ENCODE assay signal across 8 cellular contexts in the genomic region with DNA sequence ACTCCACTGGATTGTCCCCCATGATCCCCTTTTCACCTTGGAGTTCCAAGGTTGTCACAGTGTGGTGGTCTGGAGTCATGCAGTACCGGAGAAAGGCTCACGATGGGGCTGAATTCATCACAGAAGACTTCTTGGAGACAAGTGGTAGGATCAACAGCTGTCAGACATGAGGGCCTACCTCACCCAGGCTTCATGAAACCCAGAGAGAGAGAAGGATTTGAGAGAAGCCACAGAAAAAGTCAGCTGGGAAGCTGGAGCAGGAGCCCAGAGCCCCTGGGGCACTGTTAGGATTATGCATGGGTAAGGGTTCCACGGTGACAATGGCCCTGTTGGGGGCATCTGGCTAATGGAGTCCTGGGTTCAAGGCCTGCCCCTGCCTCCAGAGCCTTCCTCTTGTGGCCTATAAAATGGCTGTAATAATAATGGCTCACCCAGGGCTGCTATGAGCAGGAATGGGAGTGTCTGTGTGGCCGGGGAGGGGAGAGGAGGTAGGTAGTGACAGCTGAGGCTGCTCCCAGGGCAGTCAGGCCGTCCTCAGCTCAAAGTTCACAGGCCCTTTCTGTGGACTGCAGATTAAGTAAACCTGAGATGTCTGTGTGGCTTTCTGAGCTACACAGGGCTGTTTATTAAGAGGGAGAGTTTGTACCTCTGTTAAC. TPM values are rescaled to one million over a fixed set of nuclear protein-coding genes. Genes with fewer than 3 reads are reported as not detected.
DNase-seq lines count a peak whose midpoint lies in the region; ATAC-seq and TF ChIP-seq lines count a peak whose summit lies in the region.

No MANE protein-coding gene starts in this region.

- H2AFZ ChIP-seq in mammary epithelial cell (ENCODE audit: low read depth, low read length): peak overlapping the region; percentile 94

- H3K79me2 ChIP-seq in mammary epithelial cell (ENCODE audit: insufficient read depth, low read length): peaks cover 4% of the 10 kb centered on the region

- H3K4me3 Mint-ChIP-seq in stimulated activated naive CD8-positive, alpha-beta T cell treated with anti-CD3 and anti-CD28 coated beads, Interleukin-15, Interleukin-2, amounts not matched to agents 100 ng/mL and 50 ng/mL, for 24 hours: peak overlapping the region; percentile 89

- peak overlapping the region; percentile 79 for H3K4me2 ChIP-seq in mammary epithelial cell (ENCODE audit: insufficient read depth, low read depth, low read length)

- peak; percentile 67 for DNase-seq in DMS53 (lab: John Stamatoyannopoulos, UW)
- peak in 48 of 76 experiments; percentile 6 to 56 (median 35) for DNase-seq in HUDEP-2 (lab: John Stamatoyannopoulos, UW; ENCODE audit: unreplicated experiment in 76 of 76)
- peak in 3 of 5 experiments; percentile 30 to 87 (median 42) for DNase-seq in T-helper 2 cell
- DNase-seq in mammary epithelial cell: peak; percentile 34
- peak; percentile 75 to 86 (median 84) for DNase-seq in right lobe of liver
- DNase-seq in NCI-H1436 treated with DMSO at 0.1 percent for 48 hours (lab: John Stamatoyannopoulos, UW): no peak

- no TSS peak for BruUV-seq in mammary epithelial cell (replicated peaks; lab: Mats Ljungman, UMichigan)

- H3K4me1 ChIP-seq in mammary epithelial cell (ENCODE audit: insufficient read depth, low read length): peaks cover 6% of the 10 kb centered on the region
- H3K4me1 ChIP-seq in right lobe of liver: peaks cover 0 to 16% (median 0%) of the 10 kb centered on the region in 4 donors

- H3K27me3 ChIP-seq in mammary epithelial cell (ENCODE audit: insufficient read depth, low read length) (no peaks in the 10 kb centered on the region), right lobe of liver (no peaks in the 10 kb centered on the region)

- H3K27ac ChIP-seq in mammary epithelial cell (ENCODE audit: insufficient read depth, low read depth, low read length): peak overlapping the region; percentile 37
- H3K27ac ChIP-seq in right lobe of liver: peak overlapping the region; percentile 87 to 92 (median 88)

- no peak for TF ChIP-seq CTCF in mammary epithelial cell (conservative IDR thresholded peaks at IDR 0.05 in 1 of 2, IDR thresholded peaks at IDR 0.05 in 1 of 2; ENCODE audit: extremely low read depth in 1 of 2, insufficient read depth in 1 of 2, low read depth in 1 of 2, low read length in 2 of 2)
- no peak for TF ChIP-seq CTCF in right lobe of liver (IDR thresholded peaks at IDR 0.05)

- no peaks in the 10 kb centered on the region for H4K20me1 ChIP-seq in mammary epithelial cell (ENCODE audit: insufficient read depth, low read length)

- CTCF ChIA-PET in mammary epithelial cell (lab: Charles Lee; ENCODE audit: low non-redundant PET): no interaction called here

- H3K27me3 Mint-ChIP-seq in stimulated activated naive CD8-positive, alpha-beta T cell treated with anti-CD3 and anti-CD28 coated beads, Interleukin-15, Interleukin-2, amounts not matched to agents 100 ng/mL and 50 ng/mL, for 24 hours: no peaks in the 10 kb centered on the region

- H3K9ac ChIP-seq in mammary epithelial cell (ENCODE audit: insufficient read depth, low read length): peak overlapping the region; percentile 61

- dilution Hi-C loops in mammary epithelial cell (cut with HindIII; ENCODE audit: low sequenced_read_pairs): no loop called here

- peak overlapping the region; percentile 37 to 68 (median 62) for H3K4me3 ChIP-seq in mammary epithelial cell (replicated peaks in 1 of 3; ENCODE audit: insufficient read depth in 1 of 3, low read depth in 2 of 3, low read length in 3 of 3)
- H3K4me3 ChIP-seq in right lobe of liver: peak overlapping the region; percentile 84 to 88 (median 86)

- peaks cover 18% of the 10 kb centered on the region for H3K36me3 Mint-ChIP-seq in stimulated activated naive CD8-positive, alpha-beta T cell treated with anti-CD3 and anti-CD28 coated beads, Interleukin-15, Interleukin-2, amounts not matched to agents 100 ng/mL and 50 ng/mL, for 24 hours (ENCODE audit: low read depth)

- WGBS in mammary epithelial cell (ENCODE audit: low coverage, missing lambda C conversion rate): 43% methylated on average over 4 of the region's 5 CpGs
- WGBS in right lobe of liver (ENCODE audit: insufficient coverage, low coverage, low lambda C conversion rate, missing lambda C conversion rate): 19% methylated on average over 4 of the region's 5 CpGs

- in situ Hi-C loops in mammary epithelial cell (cut with MboI; ENCODE audit: low sequenced_read_pairs in 2 of 2): no loop called here

- peak overlapping the region; percentile 93 for H3K27ac Mint-ChIP-seq in stimulated activated naive CD8-positive, alpha-beta T cell treated with anti-CD3 and anti-CD28 coated beads, Interleukin-15, Interleukin-2, amounts not matched to agents 100 ng/mL and 50 ng/mL, for 24 hours

- no peaks in the 10 kb centered on the region for H3K9me3 Mint-ChIP-seq in stimulated activated naive CD8-positive, alpha-beta T cell treated with anti-CD3 and anti-CD28 coated beads, Interleukin-15, Interleukin-2, amounts not matched to agents 100 ng/mL and 50 ng/mL, for 24 hours

- H3K4me1 Mint-ChIP-seq in stimulated activated naive CD8-positive, alpha-beta T cell treated with anti-CD3 and anti-CD28 coated beads, Interleukin-15, Interleukin-2, amounts not matched to agents 100 ng/mL and 50 ng/mL, for 24 hours (ENCODE audit: low read depth): peaks cover 37% of the 10 kb centered on the region

- H3K9me3 ChIP-seq in mammary epithelial cell (replicated peaks; ENCODE audit: insufficient read depth, low read length) (no peaks in the 10 kb centered on the region), right lobe of liver (no peaks in the 10 kb centered on the region)

- H3K36me3 ChIP-seq in mammary epithelial cell (ENCODE audit: insufficient read depth, low read length): no peaks in the 10 kb centered on the region
- no peaks in the 10 kb centered on the region for H3K36me3 ChIP-seq in right lobe of liver

- ATAC-seq in GM21381 (IDR thresholded peaks at IDR 0.05; ENCODE audit: unreplicated experiment) (peak; percentile 36), right lobe of liver (peak; percentile 78 to 87 (median 83))

- no peak for TF ChIP-seq POLR2A in right lobe of liver (IDR thresholded peaks at IDR 0.05)

- intact Hi-C loops in mammary epithelial cell (cut with micrococcal nuclease) (loop anchor here (2.0 to 5.0 kb wide), 2 partner anchors 44 to 195 kb away; a partner anchor contains a TSS), right lobe of liver (cut with DNase I) (no loop called here)

RNA-seq across cellular contexts. Expression of a gene that starts 0.9 kb away (rescaled TPM):
- total RNA-seq in mammary epithelial cell (10 to 100 TPM; 11.3 to 17.6 TPM), right lobe of liver (10 to 100 TPM; 22.6 to 34.6 (median 27.3) TPM)
- polyA plus RNA-seq in mammary epithelial cell: 14.6 TPM
- polyA minus RNA-seq in mammary epithelial cell: 38.8 TPM
